6 cellular contexts compared by ENCODE assay signal in the genomic region with DNA sequence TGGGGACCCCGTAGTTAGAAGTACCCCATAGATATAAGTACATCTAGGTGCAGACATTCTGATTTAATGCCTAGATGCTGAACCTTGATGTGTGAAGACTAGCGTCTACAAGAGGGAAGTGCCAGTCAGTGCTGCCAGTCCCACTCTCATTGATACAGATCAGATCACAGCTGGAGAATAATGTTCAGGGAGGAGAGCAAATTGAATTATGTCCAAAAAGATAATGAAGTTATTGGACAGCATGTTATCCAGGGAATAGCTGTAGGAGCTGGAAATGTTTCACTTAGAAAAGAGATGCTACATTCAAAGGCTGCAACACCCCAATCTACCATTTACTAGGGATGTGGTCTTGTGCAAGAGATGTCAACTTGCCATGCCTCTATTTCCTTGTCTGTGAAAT. TPM values are rescaled to one million over a fixed set of nuclear protein-coding genes. Genes with fewer than 3 reads are reported as not detected.
"Had no signal": no experiment of that assay in that cellular context is flagged by ENCODE, and none has a peak within 500 bp of the region (broad histone marks: within the 10 kb centered on the region; RNA-seq: fewer than 3 reads in every experiment).

No MANE protein-coding gene starts in this region.

- H2AFZ ChIP-seq: GM23338 had no signal

- H3K4me2 ChIP-seq: GM23338, KMS-11 had no signal

- H3K4me3 ChIP-seq: GM23338, K562 had no signal

- ATAC-seq: GM23338, K562 had no signal

- DNase-seq: H9, HCEC 1CT, IMR-90 had no signal

- H3K4me3 Mint-ChIP-seq: GM23338, H9 had no signal

- H3K27ac ChIP-seq: KMS-11 had no signal

- H3K9me3 Mint-ChIP-seq: GM23338, H9 had no signal

- H3K27ac Mint-ChIP-seq: GM23338 had no signal

- H3K9ac ChIP-seq: KMS-11 had no signal

- H3K4me1 Mint-ChIP-seq: GM23338, H9 had no signal

RNA-seq across cellular contexts. Expression of a gene that starts 15.9 kb away (rescaled TPM):
- polyA plus RNA-seq: IMR-90 had no signal

RNA-seq across cellular contexts. Expression of a gene that starts 30.3 kb away (rescaled TPM):
- polyA plus RNA-seq: IMR-90 had no signal
